Comparison of ENCODE assay signal across 18 cellular contexts in the genomic region with DNA sequence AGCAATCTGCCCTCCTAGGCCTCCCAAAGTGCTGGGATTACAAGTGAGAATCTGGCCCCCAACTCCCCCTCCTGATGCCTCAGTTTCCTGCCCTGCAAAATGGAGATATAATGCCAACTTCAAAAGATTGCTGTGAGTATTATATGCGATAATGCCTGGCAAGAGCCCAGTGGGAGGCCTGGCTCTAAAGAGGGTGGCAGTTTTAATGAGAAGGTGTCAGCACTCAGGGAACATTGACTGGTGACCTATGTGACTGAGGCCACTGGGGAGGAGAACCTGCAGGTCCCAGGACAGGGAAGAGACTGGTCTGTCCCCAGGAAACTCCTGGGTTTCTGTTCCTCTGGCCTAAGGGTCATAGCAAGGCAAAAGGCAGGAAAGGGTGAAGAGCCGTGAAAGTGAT. TPM values are rescaled to one million over a fixed set of nuclear protein-coding genes. Genes with fewer than 3 reads are reported as not detected.
DNase-seq lines count a peak whose midpoint lies in the region; ATAC-seq, FAIRE-seq and TF ChIP-seq lines count a peak whose summit lies in the region.
"Had no signal": no experiment of that assay in that cellular context is flagged by ENCODE, and none has a peak within 500 bp of the region (broad histone marks: within the 10 kb centered on the region; RNA-seq: fewer than 3 reads in every experiment).

No MANE protein-coding gene starts in this region.

- CTCF ChIA-PET in Panc1 (lab: Charles Lee) = no interaction called here

- no peak for TF ChIP-seq CTCF in Panc1 (IDR thresholded peaks at IDR 0.05)
- no peak for TF ChIP-seq CTCF in nephron progenitor cell (IDR thresholded peaks at IDR 0.05)
- no peak for TF ChIP-seq CTCF in tibial nerve (IDR thresholded peaks at IDR 0.05)
- TF ChIP-seq CTCF in testis (IDR thresholded peaks at IDR 0.05) = no peak
- no peak for TF ChIP-seq CTCF in kidney (IDR thresholded peaks at IDR 0.05; ENCODE audit: borderline replicate concordance, extremely low read depth, insufficient read depth)

- POLR2A ChIA-PET in Panc1 (lab: Charles Lee) = no interaction called here

- ATAC-seq in Panc1 = no peak
- ATAC-seq: activated CD4-positive, alpha-beta T cell treated with anti-CD3 and anti-CD28 coated beads for 36 hours; naive thymus-derived CD8-positive, alpha-beta T cell; T-helper 17 cell had no signal

- H3K27me3 ChIP-seq in Panc1 (ENCODE audit: control insufficient read depth, insufficient read depth, low read length) = no peaks in the 10 kb centered on the region
- H3K27me3 ChIP-seq in esophagus (ENCODE audit: control insufficient read depth in 1 of 2, insufficient read depth in 2 of 2, low read length in 2 of 2) = no peaks in the 10 kb centered on the region
- no peaks in the 10 kb centered on the region for H3K27me3 ChIP-seq in tibial nerve
- H3K27me3 ChIP-seq in testis = no peaks in the 10 kb centered on the region
- H3K27me3 ChIP-seq: dorsolateral prefrontal cortex had no signal

- intact Hi-C loops in Panc1 (cut with micrococcal nuclease; ENCODE audit: unreplicated experiment) = no loop called here
- intact Hi-C loops in testis (cut with DNase I; ENCODE audit: low total_unique reads) = no loop called here
- intact Hi-C loops in kidney (cut with DNase I) = no loop called here

- peak overlapping the region in 1 of 2 donors; percentile 26 for H3K9ac ChIP-seq in kidney (ENCODE audit: low read length in 2 of 2)

- H3K36me3 ChIP-seq in Panc1 (ENCODE audit: control insufficient read depth, insufficient read depth, low read length) (no peaks in the 10 kb centered on the region), esophagus (ENCODE audit: control insufficient read depth in 2 of 2, insufficient read depth in 2 of 2, low read length in 1 of 2) (peaks cover 0 to 3% of the 10 kb centered on the region in 2 donors), tibial nerve (peaks cover 0 to 4% (median 0%) of the 10 kb centered on the region in 3 donors), testis (ENCODE audit: low read depth, missing control alignments) (no peaks in the 10 kb centered on the region), kidney (ENCODE audit: control insufficient read depth in 1 of 2, insufficient read depth in 2 of 2, low read length in 2 of 2) (no peaks in the 10 kb centered on the region)

- no TSS peak for BruUV-seq in Panc1 (replicated peaks; lab: Mats Ljungman, UMichigan)

- no peak overlapping the region for H3K4me3 Mint-ChIP-seq in nephron progenitor cell
- H3K4me3 Mint-ChIP-seq: activated CD4-positive, alpha-beta T cell treated with anti-CD3 and anti-CD28 coated beads for 36 hours; activated T-cell treated with anti-CD3 and anti-CD28 coated beads, Interleukin-2, amount 50 U/mL, for 24 hours; naive thymus-derived CD8-positive, alpha-beta T cell; T-helper 17 cell had no signal

- peaks cover 10% of the 10 kb centered on the region for H3K36me3 Mint-ChIP-seq in nephron progenitor cell (ENCODE audit: low read depth)
- H3K36me3 Mint-ChIP-seq: naive thymus-derived CD8-positive, alpha-beta T cell had no signal

- WGBS in esophagus, 2 donors = 69 to 81% methylated on average over 2 of the region's 2 CpGs
- 42 to 50% methylated on average over 2 of the region's 2 CpGs for WGBS in tibial nerve, 2 donors
- WGBS in testis, 2 donors = 94% methylated on average over 2 of the region's 2 CpGs

- H3K4me3 ChIP-seq in Panc1 (ENCODE audit: low read depth in 2 of 2, low read length in 2 of 2) = no peak overlapping the region
- no peak overlapping the region for H3K4me3 ChIP-seq in esophagus (ENCODE audit: low read depth in 1 of 2, low read length in 2 of 2)
- H3K4me3 ChIP-seq in tibial nerve = no peak overlapping the region
- H3K4me3 ChIP-seq in testis = no peak overlapping the region
- no peak overlapping the region for H3K4me3 ChIP-seq in kidney (ENCODE audit: low read length in 2 of 2)
- H3K4me3 ChIP-seq: dorsolateral prefrontal cortex, smooth muscle cell had no signal

- H3K27ac ChIP-seq in Panc1 (ENCODE audit: low read length) = peak overlapping the region; percentile 77
- H3K27ac ChIP-seq in esophagus (ENCODE audit: low read depth in 2 of 2, low read length in 1 of 2) = peak overlapping the region; percentile 80 to 91
- peak overlapping the region; percentile 67 to 95 (median 91) for H3K27ac ChIP-seq in tibial nerve
- peak overlapping the region in 1 of 2 donors; percentile 83 for H3K27ac ChIP-seq in testis
- H3K27ac ChIP-seq in kidney (ENCODE audit: low read depth in 2 of 2, low read length in 2 of 2) = peak overlapping the region in 1 of 2 donors; percentile 20

- DNase-seq in Panc1 (ENCODE audit: low read depth, low spot score) (no peak), nephron progenitor cell (no peak), tibial nerve (ENCODE audit: low spot score in 2 of 2) (no peak), SIG-M5 treated with dmso at 0.1 percent for 504 hours (lab: John Stamatoyannopoulos, UW; ENCODE audit: unreplicated experiment) (no peak), testis (no peak), kidney (no peak)
- DNase-seq: activated CD4-positive, alpha-beta T cell treated with anti-CD3 and anti-CD28 coated beads for 36 hours; activated T-cell treated with anti-CD3 and anti-CD28 coated beads, Interleukin-2, amount 50 U/mL, for 24 hours; DMS79; dorsolateral prefrontal cortex; KG1; naive thymus-derived CD8-positive, alpha-beta T cell; NCI-H524 treated with DMSO at 0.1 percent for 48 hours; T-helper 17 cell had no signal

- FAIRE-seq in kidney (lab: Jason Lieb, UNC) = no peak
- FAIRE-seq: RCC 7860 had no signal

- H3K27me3 Mint-ChIP-seq in nephron progenitor cell (ENCODE audit: low read depth, poor library complexity) = peaks cover 2% of the 10 kb centered on the region
- H3K27me3 Mint-ChIP-seq: activated CD4-positive, alpha-beta T cell treated with anti-CD3 and anti-CD28 coated beads for 36 hours; activated T-cell treated with anti-CD3 and anti-CD28 coated beads, Interleukin-2, amount 50 U/mL, for 24 hours; naive thymus-derived CD8-positive, alpha-beta T cell; T-helper 17 cell had no signal

- H3K4me1 ChIP-seq in Panc1 (ENCODE audit: control insufficient read depth, insufficient read depth, low read length) (peaks cover 74% of the 10 kb centered on the region), esophagus (ENCODE audit: control insufficient read depth in 2 of 2, insufficient read depth in 2 of 2, low read length in 1 of 2) (peaks cover 0 to 25% of the 10 kb centered on the region in 2 donors), tibial nerve (peaks cover 0 to 100% (median 81%) of the 10 kb centered on the region in 4 donors), testis (peaks cover 29% of the 10 kb centered on the region), kidney (ENCODE audit: control insufficient read depth in 1 of 2, insufficient read depth in 1 of 2, low read depth in 1 of 2, low read length in 2 of 2) (peaks cover 48 to 63% of the 10 kb centered on the region in 2 donors)

- in situ Hi-C loops in Panc1 (cut with HindIII; ENCODE audit: low pct_unique_long_range_greater_than_20kb, low sequenced_read_pairs) = no loop called here

- H3K4me1 Mint-ChIP-seq in nephron progenitor cell = peaks cover 88% of the 10 kb centered on the region
- H3K4me1 Mint-ChIP-seq: activated CD4-positive, alpha-beta T cell treated with anti-CD3 and anti-CD28 coated beads for 36 hours; naive thymus-derived CD8-positive, alpha-beta T cell had no signal

- TF ChIP-seq POLR2A in tibial nerve (IDR thresholded peaks at IDR 0.05) (no peak), testis (IDR thresholded peaks at IDR 0.05) (no peak)

- no peak for TF ChIP-seq EP300 in tibial nerve (IDR thresholded peaks at IDR 0.05)

- H3K9me3 ChIP-seq in Panc1 (ENCODE audit: control insufficient read depth, insufficient read depth, low read depth, low read length) (no peaks in the 10 kb centered on the region), esophagus (ENCODE audit: control insufficient read depth in 2 of 2, insufficient read depth in 1 of 2, low read depth in 1 of 2, low read length in 1 of 2) (no peaks in the 10 kb centered on the region), tibial nerve (no peaks in the 10 kb centered on the region), testis (no peaks in the 10 kb centered on the region), kidney (ENCODE audit: control insufficient read depth in 1 of 2, low read length in 2 of 2) (no peaks in the 10 kb centered on the region)

- H3K9me3 Mint-ChIP-seq in nephron progenitor cell = no peaks in the 10 kb centered on the region
- H3K9me3 Mint-ChIP-seq: activated T-cell treated with anti-CD3 and anti-CD28 coated beads, Interleukin-2, amount 50 U/mL, for 24 hours; naive thymus-derived CD8-positive, alpha-beta T cell had no signal

- peak overlapping the region; percentile 68 for H3K27ac Mint-ChIP-seq in nephron progenitor cell
- H3K27ac Mint-ChIP-seq: activated CD4-positive, alpha-beta T cell treated with anti-CD3 and anti-CD28 coated beads for 36 hours; activated T-cell treated with anti-CD3 and anti-CD28 coated beads, Interleukin-2, amount 50 U/mL, for 24 hours; T-helper 17 cell had no signal

RNA-seq across cellular contexts. Expression of gene HSPG2, which starts 11.0 kb away (rescaled TPM):
- 171 TPM for total RNA-seq in Panc1 (2021; ENCODE audit: unreplicated experiment)
- polyA plus RNA-seq in Panc1 (2012; ENCODE audit: insufficient read length) = 324 TPM
- polyA plus RNA-seq in esophagus = 10 to 100 TPM; 37.6 to 55.0 TPM
- total RNA-seq in tibial nerve = 100 to 1,000 TPM; 292 to 486 (median 404) TPM
- total RNA-seq in testis = 10 to 100 TPM; 51.8 to 54.2 TPM
- polyA plus RNA-seq in testis (ENCODE audit: insufficient read depth, low read depth, low replicate concordance) = 72.1 TPM
- total RNA-seq in kidney = 510 TPM
- 60.4 TPM for polyA plus RNA-seq in kidney (ENCODE audit: insufficient read depth, low read depth, low replicate concordance)

RNA-seq across cellular contexts. Expression of gene CELA3B, which starts 50.8 kb away (rescaled TPM):
- 3.4 TPM for total RNA-seq in Panc1 (2021; ENCODE audit: unreplicated experiment)
- not detected for polyA plus RNA-seq in Panc1 (2012; ENCODE audit: insufficient read length)
- 1 to 10 TPM in 1 of 2 donors, under 1 TPM in 1; 0.18 to 1.1 TPM for polyA plus RNA-seq in esophagus
- total RNA-seq in tibial nerve = 10 to 100 TPM in 1 of 4 donors, 1 to 10 TPM in 2, under 1 TPM in 1; 0.66 to 47.7 (median 2.2) TPM
- under 1 TPM in 1 of 2 donors, not detected in 1; 0.63 TPM for total RNA-seq in testis
- 0.34 TPM for polyA plus RNA-seq in testis (ENCODE audit: insufficient read depth, low read depth, low replicate concordance)
- total RNA-seq in kidney = not detected
- not detected for polyA plus RNA-seq in kidney (ENCODE audit: insufficient read depth, low read depth, low replicate concordance)
- total RNA-seq: activated CD4-positive, alpha-beta T cell treated with anti-CD3 and anti-CD28 coated beads for 36 hours; dorsolateral prefrontal cortex; naive thymus-derived CD8-positive, alpha-beta T cell; smooth muscle cell; T-helper 17 cell had no signal
- polyA plus RNA-seq: BJ; naive thymus-derived CD8-positive, alpha-beta T cell; smooth muscle cell had no signal
